ENCODE assay signal across 8 cellular contexts in genomic region chr16:30748634-30749445, GRCh38. TPM values are rescaled to one million over a fixed set of nuclear protein-coding genes. Genes with fewer than 3 reads are reported as not detected.
A peak's percentile ranks its signal among the peaks of the same experiment; 100 is the strongest.
DNase-seq lines count a peak whose midpoint lies in the region; ATAC-seq and TF ChIP-seq lines count a peak whose summit lies in the region.

No MANE protein-coding gene starts in this region.

- H3K9me3 Mint-ChIP-seq in dendritic cell treated with granulocyte-macrophage colony-stimulating factor and Interleukin-4, amounts not matched to agents 40 ng/mL and 50 ng/mL, for 4 days, result no peaks in the 10 kb centered on the region

- H3K36me3 Mint-ChIP-seq in dendritic cell treated with granulocyte-macrophage colony-stimulating factor and Interleukin-4, amounts not matched to agents 40 ng/mL and 50 ng/mL, for 4 days (ENCODE audit: low read depth), result peaks cover 72% of the 10 kb centered on the region

- no peak overlapping the region for H2AFZ ChIP-seq in HCT116 (ENCODE audit: low read depth, low read length, poor library complexity, severe bottlenecking)

- TF ChIP-seq RAD21 in HCT116 (IDR thresholded peaks at IDR 0.05; ENCODE audit: low read depth), result no peak

- H3K4me1 ChIP-seq in HCT116 (ENCODE audit: control insufficient read depth in 1 of 2, insufficient read depth in 2 of 2, low read length in 2 of 2) (peaks cover 8 to 15% of the 10 kb centered on the region in 2 experiments; a peak in 3 of 4 replicates), SJSA1 (replicated peaks) (peaks cover 10% of the 10 kb centered on the region), thymus (ENCODE audit: control insufficient read depth, insufficient read depth, low read length) (peaks cover 4% of the 10 kb centered on the region)

- TF ChIP-seq CTCF in HCT116 (IDR thresholded peaks at IDR 0.05 in 2 of 3, conservative IDR thresholded peaks at IDR 0.05 in 1 of 3; ENCODE audit: borderline replicate concordance in 1 of 3, insufficient read depth in 1 of 3, low read depth in 2 of 3, low read length in 2 of 3) (no peak), lower leg skin (IDR thresholded peaks at IDR 0.05) (no peak)

- 21 to 29% methylated on average over 21 to 30 of the region's 36 CpGs for WGBS in lower leg skin, 2 donors
- 18% methylated on average over 36 of the region's 36 CpGs for WGBS in thymus

- peak overlapping the region; percentile 98 for H3K4me3 Mint-ChIP-seq in dendritic cell treated with granulocyte-macrophage colony-stimulating factor and Interleukin-4, amounts not matched to agents 40 ng/mL and 50 ng/mL, for 4 days

- H3K9me2 ChIP-seq in HCT116 (ENCODE audit: insufficient read depth), result no peaks in the 10 kb centered on the region

- H3K27me3 ChIP-seq in HCT116 (ENCODE audit: insufficient read depth, low read length) (no peaks in the 10 kb centered on the region), SJSA1 (replicated peaks) (no peaks in the 10 kb centered on the region), thymus (ENCODE audit: control insufficient read depth, insufficient read depth) (no peaks in the 10 kb centered on the region)

- ATAC-seq in HCT116, result peak; percentile 69
- ATAC-seq in GM21528 (IDR thresholded peaks at IDR 0.05; ENCODE audit: low FRiP score, unreplicated experiment), result no peak
- ATAC-seq in HG03469 (IDR thresholded peaks at IDR 0.05; ENCODE audit: unreplicated experiment), result no peak

- RAD21 ChIA-PET in HCT116 (lab: Charles Lee; ENCODE audit: low non-redundant PET in 1 of 2, low total read pairs in 2 of 2, uncharacterized antibody in 2 of 2, unreplicated experiment in 2 of 2), result no interaction called here

- H3K4me2 ChIP-seq in HCT116 (ENCODE audit: low read length), result peak overlapping the region; percentile 88

- H3K27ac ChIP-seq in HCT116 (ENCODE audit: low read depth, low read length), result peak overlapping the region; percentile 31; the same call in 1 of the 2 replicates
- H3K27ac ChIP-seq in SJSA1, result no peak overlapping the region
- H3K27ac ChIP-seq in thymus (ENCODE audit: low read depth), result peak overlapping the region; percentile 52

- DNase-seq in HCT116 (ENCODE audit: low read depth, low spot score), result no peak
- DNase-seq in SJSA1 (ENCODE audit: low read depth in 1 of 2, low spot score in 2 of 2), result peak; percentile 15 to 66
- no peak for DNase-seq in lower leg skin (ENCODE audit: low spot score in 2 of 2)

- POLR2A ChIA-PET in HCT116 (lab: Charles Lee), result interaction anchor here (0.6 to 1.5 kb wide), 4 partner anchors 9 to 1886 kb away, joined by 4 to 7 read pairs (median 6); no protein-coding TSS in a partner anchor

- no TSS peak for BruUV-seq in HCT116 (replicated peaks; lab: Mats Ljungman, UMichigan)

- H3K27ac Mint-ChIP-seq in dendritic cell treated with granulocyte-macrophage colony-stimulating factor and Interleukin-4, amounts not matched to agents 40 ng/mL and 50 ng/mL, for 4 days, result peak overlapping the region; percentile 92

- H3K79me2 ChIP-seq in HCT116 (ENCODE audit: insufficient read depth, low read length), result peaks cover 19% of the 10 kb centered on the region

- no peak for TF ChIP-seq POLR2A in HCT116 (IDR thresholded peaks at IDR 0.05; ENCODE audit: borderline replicate concordance, extremely low read depth, insufficient read depth, insufficient read length)
- TF ChIP-seq POLR2A in lower leg skin (IDR thresholded peaks at IDR 0.05), result no peak

- intact Hi-C loops in HCT116 (cut with micrococcal nuclease), result no loop called here
- intact Hi-C loops in dendritic cell treated with granulocyte-macrophage colony-stimulating factor and Interleukin-4, amounts not matched to agents 40 ng/mL and 50 ng/mL, for 4 days (cut with micrococcal nuclease), result loop anchor here (1.0 kb wide), 3 partner anchors 12 to 65 kb away; no protein-coding TSS in a partner anchor
- intact Hi-C loops in lower leg skin (cut with DNase I; ENCODE audit: low total_unique reads), result no loop called here

- CTCF ChIA-PET in HCT116 (lab: Charles Lee), result interaction anchor here (0.6 to 1.4 kb wide), 4 partner anchors 30 to 680 kb away, joined by 3 to 5 read pairs (median 4); no protein-coding TSS in a partner anchor

- H3K9ac ChIP-seq in HCT116 (ENCODE audit: low read length), result peak overlapping the region; percentile 83

- H3K9me3 ChIP-seq in HCT116 (ENCODE audit: control insufficient read depth in 1 of 2, insufficient read depth in 1 of 2, low read depth in 1 of 2, low read length in 2 of 2) (no peaks in the 10 kb centered on the region), SJSA1 (replicated peaks) (no peaks in the 10 kb centered on the region), thymus (ENCODE audit: control insufficient read depth) (no peaks in the 10 kb centered on the region)

- no peaks in the 10 kb centered on the region for H3K27me3 Mint-ChIP-seq in dendritic cell treated with granulocyte-macrophage colony-stimulating factor and Interleukin-4, amounts not matched to agents 40 ng/mL and 50 ng/mL, for 4 days

- H3K36me3 ChIP-seq in HCT116 (ENCODE audit: control insufficient read depth in 1 of 2, insufficient read depth in 2 of 2, low read length in 2 of 2), result peaks cover 13 to 27% of the 10 kb centered on the region in 2 experiments; a peak in 3 of 4 replicates
- peaks cover 52% of the 10 kb centered on the region for H3K36me3 ChIP-seq in SJSA1
- peaks cover 26% of the 10 kb centered on the region for H3K36me3 ChIP-seq in thymus (ENCODE audit: control insufficient read depth, insufficient read depth)

- H4K20me1 ChIP-seq in HCT116 (ENCODE audit: insufficient read depth), result no peaks in the 10 kb centered on the region

- H3K4me3 ChIP-seq in GM08714 (ENCODE audit: low read length), result peak overlapping the region; percentile 97
- peak overlapping the region; percentile 69 to 75 for H3K4me3 ChIP-seq in HCT116 (replicated peaks in 1 of 2; ENCODE audit: low read depth in 1 of 2, low read length in 2 of 2)
- H3K4me3 ChIP-seq in SJSA1, result peak overlapping the region; percentile 64
- H3K4me3 ChIP-seq in lower leg skin (ENCODE audit: low read depth, poor library complexity, severe bottlenecking), result peak overlapping the region; percentile 57
- H3K4me3 ChIP-seq in thymus (ENCODE audit: low read length), result peak overlapping the region; percentile 90

- H3K4me1 Mint-ChIP-seq in dendritic cell treated with granulocyte-macrophage colony-stimulating factor and Interleukin-4, amounts not matched to agents 40 ng/mL and 50 ng/mL, for 4 days (ENCODE audit: low read depth), result peaks cover 57% of the 10 kb centered on the region

TF ChIP-seq in HCT116, 20 proteins besides CTCF, POLR2A, EP300 and RAD21:
- TF ChIP-seq CEBPB (IDR thresholded peaks at IDR 0.05; ENCODE audit: low read depth) (no peak), ZFX (IDR thresholded peaks at IDR 0.05) (peak; percentile 41; the same call in 1 of the 2 replicates)

RNA-seq across cellular contexts. Expression of gene PHKG2, which starts 0.6 kb away (rescaled TPM):
- total RNA-seq in HCT116 (2021; ENCODE audit: unreplicated experiment), result 32.6 TPM
- 26.1 and 28.6 TPM in 2 replicates for polyA plus RNA-seq in HCT116 (2012)
- total RNA-seq in SJSA1 (2014; rRNA removed; shearing (Covaris generic)), result 35.3 and 39.0 TPM in 2 replicates
- total RNA-seq in lower leg skin, result 10 to 100 TPM; 20.6 to 39.5 (median 31.5) TPM
- polyA plus RNA-seq in thymus, result 53.8 TPM

RNA-seq across cellular contexts. Expression of gene CFAP119, which starts 13.0 kb away (rescaled TPM):
- total RNA-seq in HCT116 (2021; ENCODE audit: unreplicated experiment), result 12.6 TPM
- 8.8 and 10.3 TPM in 2 replicates for polyA plus RNA-seq in HCT116 (2012)
- total RNA-seq in SJSA1 (2014; rRNA removed; shearing (Covaris generic)), result 1.1 and 9.5 TPM in 2 replicates
- total RNA-seq in lower leg skin, result 1 to 10 TPM; 1.2 to 4.1 (median 2.6) TPM
- 19.6 TPM for polyA plus RNA-seq in thymus

RNA-seq across cellular contexts. Expression of gene RNF40, which starts 13.3 kb away (rescaled TPM):
- total RNA-seq in HCT116 (2021; ENCODE audit: unreplicated experiment) (90.3 TPM), lower leg skin (100 to 1,000 TPM in 1 of 4 donors, 10 to 100 TPM in 3; 82.2 to 112 (median 92.9) TPM)
- polyA plus RNA-seq in HCT116 (2012), result 58.1 and 67.6 TPM in 2 replicates
- total RNA-seq in SJSA1 (2014; rRNA removed; shearing (Covaris generic)), result 70.7 and 103 TPM in 2 replicates
- 74.8 TPM for polyA plus RNA-seq in thymus

RNA-seq across cellular contexts. Expression of gene ZNF629, which starts 38.2 kb away (rescaled TPM):
- total RNA-seq in HCT116 (2021; ENCODE audit: unreplicated experiment) (18.4 TPM), lower leg skin (10 to 100 TPM; 10.9 to 18.1 (median 16.0) TPM)
- 7.7 and 10.2 TPM in 2 replicates for polyA plus RNA-seq in HCT116 (2012)
- 13.2 and 19.6 TPM in 2 replicates for total RNA-seq in SJSA1 (2014; rRNA removed; shearing (Covaris generic))
- polyA plus RNA-seq in thymus, result 4.6 TPM

RNA-seq across cellular contexts. Expression of gene SRCAP, which starts 49.9 kb away (rescaled TPM):
- total RNA-seq in HCT116 (2021; ENCODE audit: unreplicated experiment) (59.6 TPM), lower leg skin (10 to 100 TPM; 21.7 to 44.0 (median 33.7) TPM)
- 21.9 and 22.7 TPM in 2 replicates for polyA plus RNA-seq in HCT116 (2012)
- total RNA-seq in SJSA1 (2014; rRNA removed; shearing (Covaris generic)), result 9.4 and 14.3 TPM in 2 replicates
- 8.8 TPM for polyA plus RNA-seq in thymus

Comparison
In these comparisons a context has a peak if more than half of its experiments do, and no peak if none do; other contexts are left out.
1. DNase-seq: peak in SJSA1 (2 of 2); none in HCT116 (single experiment) and lower leg skin (0 of 2).
2. Peak in every context shown above with its lines, with median percentiles within 50 percentile points of each other: H3K4me3 ChIP-seq.